Comparison of ENCODE assay signal across 27 cellular contexts in genomic region chr9:125985142-125985997, GRCh38.
"Had no signal": no experiment of that assay in that cellular context is flagged by ENCODE, and none has a peak within 500 bp of the region (broad histone marks: within the 10 kb centered on the region; RNA-seq: fewer than 3 reads in every experiment).

No MANE protein-coding gene starts in this region.

- ATAC-seq: gastrocnemius medialis; naive thymus-derived CD4-positive, alpha-beta T cell; stimulated activated memory B cell treated with anti-CD40 and anti-IgM and Interleukin-4, amounts not matched to agents 10 μg/mL and 1 μg/mL and 100 μg/mL, for 72 hours; stimulated activated naive CD8-positive, alpha-beta T cell treated with anti-CD3 and anti-CD28 coated beads, Interleukin-15, amount 100 ng/mL, for 72 hours; upper lobe of right lung had no signal

- H3K4me3 Mint-ChIP-seq: activated CD4-positive, alpha-beta memory T cell treated with anti-CD3 and anti-CD28 coated beads for 36 hours; activated CD4-positive, alpha-beta T cell treated with anti-CD3 and anti-CD28 coated beads, Interleukin-2, amount 10 ng/mL, durations not matched to agents 24 days and 14 days; activated T-helper 1 cell treated with anti-CD3 and anti-CD28 coated beads, Interleukin-12 subunit alpha, Interleukin-12 subunit beta, Interleukin-2, Interleukin-4 antibody, amounts not matched to agents 30 ng/mL and 10 ng/mL and 1 ng/mL, durations not matched to agents 14 hours and 24 hours and 36 hours; mesothelial cell of epicardium; naive thymus-derived CD4-positive, alpha-beta T cell; stimulated activated memory B cell treated with anti-CD40 and anti-IgM and Interleukin-4, amounts not matched to agents 10 μg/mL and 1 μg/mL and 100 μg/mL, for 72 hours; stimulated activated naive CD8-positive, alpha-beta T cell treated with anti-CD3 and anti-CD28 coated beads, Interleukin-15, amount 100 ng/mL, for 72 hours had no signal

- H3K27me3 ChIP-seq: colonic mucosa, dorsolateral prefrontal cortex, gastrocnemius medialis, ovary, upper lobe of right lung had no signal

- DNase-seq: activated CD4-positive, alpha-beta memory T cell treated with anti-CD3 and anti-CD28 coated beads for 36 hours; activated CD4-positive, alpha-beta T cell treated with anti-CD3 and anti-CD28 coated beads, Interleukin-2, amount 10 ng/mL, durations not matched to agents 24 days and 14 days; activated CD4-positive, CD25-positive, alpha-beta regulatory T cell treated with anti-CD3 and anti-CD28 coated beads, Interleukin-2, amount 50 U/mL, for 72 hours; activated CD8-positive, alpha-beta memory T cell treated with anti-CD3 and anti-CD28 coated beads, Interleukin-2, amount 50 U/mL, for 4 hours; activated gamma-delta T cell treated with Interleukin-2 at 50 U/mL for 16 hours; activated naive CD4-positive, alpha-beta T cell treated with anti-CD3 and anti-CD28 coated beads, Interleukin-2, amount 50 U/mL, for 16 hours; amniotic stem cell; colonic mucosa; effector memory CD4-positive, alpha-beta T cell; gastrocnemius medialis; glutamatergic neuron; mammary epithelial cell; naive thymus-derived CD4-positive, alpha-beta T cell; stimulated activated CD4-positive, alpha-beta T cell treated with anti-CD3 and anti-CD28 coated beads, Interleukin-1b, Interleukin-23, amount 100 ng/mL, for 48 hours; stimulated activated CD4-positive, alpha-beta T cell treated with anti-CD3 and anti-CD28 coated beads, Interleukin-4, amount 100 ng/mL, for 4 hours; stimulated activated CD8-positive, alpha-beta memory T cell treated with anti-CD3 and anti-CD28 coated beads, Interleukin-4, amount 100 ng/mL, for 48 hours; stimulated activated naive CD8-positive, alpha-beta T cell treated with anti-CD3 and anti-CD28 coated beads, Interleukin-15, amount 100 ng/mL, for 72 hours; substantia nigra; T-helper 2 cell had no signal

- H3K4me1 ChIP-seq: colonic mucosa, gastrocnemius medialis, prostate gland, upper lobe of right lung had no signal

- H3K27ac ChIP-seq: colonic mucosa, dorsolateral prefrontal cortex, gastrocnemius medialis, ovary, prostate gland, upper lobe of right lung had no signal

- H3K27ac Mint-ChIP-seq: activated CD4-positive, alpha-beta memory T cell treated with anti-CD3 and anti-CD28 coated beads for 36 hours; activated CD4-positive, alpha-beta T cell treated with anti-CD3 and anti-CD28 coated beads, Interleukin-2, amount 10 ng/mL, durations not matched to agents 24 days and 14 days; activated T-helper 1 cell treated with anti-CD3 and anti-CD28 coated beads, Interleukin-12 subunit alpha, Interleukin-12 subunit beta, Interleukin-2, Interleukin-4 antibody, amounts not matched to agents 30 ng/mL and 10 ng/mL and 1 ng/mL, durations not matched to agents 14 hours and 24 hours and 36 hours; mesothelial cell of epicardium; naive thymus-derived CD4-positive, alpha-beta T cell; stimulated activated memory B cell treated with anti-CD40 and anti-IgM and Interleukin-4, amounts not matched to agents 10 μg/mL and 1 μg/mL and 100 μg/mL, for 72 hours had no signal

- H3K9me3 ChIP-seq: colonic mucosa, gastrocnemius medialis, ovary, prostate gland, upper lobe of right lung had no signal

- H3K36me3 Mint-ChIP-seq: activated CD4-positive, alpha-beta memory T cell treated with anti-CD3 and anti-CD28 coated beads for 36 hours; mesothelial cell of epicardium; stimulated activated memory B cell treated with anti-CD40 and anti-IgM and Interleukin-4, amounts not matched to agents 10 μg/mL and 1 μg/mL and 100 μg/mL, for 72 hours had no signal

- H3K36me3 ChIP-seq: colonic mucosa, gastrocnemius medialis, ovary, prostate gland, upper lobe of right lung had no signal

- H3K4me3 ChIP-seq: colonic mucosa, dorsolateral prefrontal cortex, gastrocnemius medialis, ovary, prostate gland, smooth muscle cell, upper lobe of right lung had no signal

- H3K4me1 Mint-ChIP-seq: activated CD4-positive, alpha-beta T cell treated with anti-CD3 and anti-CD28 coated beads, Interleukin-2, amount 10 ng/mL, durations not matched to agents 24 days and 14 days; stimulated activated memory B cell treated with anti-CD40 and anti-IgM and Interleukin-4, amounts not matched to agents 10 μg/mL and 1 μg/mL and 100 μg/mL, for 72 hours; stimulated activated naive CD8-positive, alpha-beta T cell treated with anti-CD3 and anti-CD28 coated beads, Interleukin-15, amount 100 ng/mL, for 72 hours had no signal
